In the genomic region with DNA sequence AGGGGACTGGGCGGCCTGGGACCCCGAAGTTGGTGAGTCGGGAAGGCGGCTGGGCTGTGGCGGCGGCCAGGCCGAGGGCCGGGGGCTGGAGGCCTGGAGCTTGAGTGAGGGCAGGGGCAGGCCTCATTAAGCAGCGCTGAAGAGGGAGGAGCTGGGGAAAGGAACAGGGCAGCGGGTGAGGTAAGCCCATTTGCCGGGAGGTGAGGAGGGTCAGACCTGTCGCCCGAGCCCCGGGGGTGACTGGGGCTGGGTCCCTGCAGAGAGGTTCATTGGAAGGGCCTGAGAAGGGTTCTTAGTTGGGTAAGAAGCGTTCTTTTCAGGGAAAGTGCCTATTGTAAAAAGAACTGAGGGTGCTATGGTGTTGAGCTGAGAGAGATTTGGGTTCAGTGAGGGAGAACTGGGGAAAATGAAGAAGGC, we compare ENCODE assay signal across 1 cellular context.
A peak's percentile ranks its signal among the peaks of the same experiment; 100 is the strongest.
TF ChIP-seq lines count a peak whose summit lies in the region.

No MANE protein-coding gene starts in this region.

TF ChIP-seq in HEK293, 187 proteins besides CTCF, POLR2A, EP300 and RAD21 (continued from another document and continues in another):
- TF ChIP-seq ZNF280D (tag by site-specific recombination; IDR thresholded peaks at IDR 0.05) (no peak), ZNF266 (tag by site-specific recombination; IDR thresholded peaks at IDR 0.05; ENCODE audit: low read depth) (no peak), TCF7L2 (IDR thresholded peaks at IDR 0.05; ENCODE audit: borderline replicate concordance, low read depth, low read length) (no peak), ZSCAN30 (tag by site-specific recombination; IDR thresholded peaks at IDR 0.05) (no peak), HOXA7 (CRISPR knock-in tag; IDR thresholded peaks at IDR 0.05; ENCODE audit: borderline replicate concordance) (no peak), ZNF585B (tag by site-specific recombination; IDR thresholded peaks at IDR 0.05) (no peak), ZNF624 (tag by site-specific recombination; IDR thresholded peaks at IDR 0.05) (no peak), ZNF423 (tag by site-specific recombination; IDR thresholded peaks at IDR 0.05) (no peak), ZNF843 (tag by site-specific recombination; IDR thresholded peaks at IDR 0.05) (no peak; the same call in none of the 2 replicates), ZNF169 (tag by site-specific recombination; IDR thresholded peaks at IDR 0.05) (no peak), ELK4 (IDR thresholded peaks at IDR 0.05; ENCODE audit: borderline replicate concordance, low read depth, low read length) (no peak), HOXD13 (CRISPR knock-in tag; IDR thresholded peaks at IDR 0.05; ENCODE audit: borderline replicate concordance) (no peak), ZNF146 (tag by site-specific recombination; IDR thresholded peaks at IDR 0.05) (no peak), ZFP69B (tag by site-specific recombination; IDR thresholded peaks at IDR 0.05) (0 out of 2 replicates have a peak, but pooled peaks have one; percentile 6), MZF1 (tag by site-specific recombination; IDR thresholded peaks at IDR 0.05; ENCODE audit: borderline replicate concordance) (no peak), KLF9 (tag by site-specific recombination; IDR thresholded peaks at IDR 0.05; ENCODE audit: low read depth) (no peak; the same call in 1 of the 2 replicates), BCL11B (tag by site-specific recombination; IDR thresholded peaks at IDR 0.05; ENCODE audit: low read depth) (peak; percentile 41; the same call in 1 of the 2 replicates), ZNF2 (tag by site-specific recombination; IDR thresholded peaks at IDR 0.05) (peak; percentile 22; the same call in 1 of the 2 replicates), ZNF391 (tag by site-specific recombination; IDR thresholded peaks at IDR 0.05; ENCODE audit: borderline replicate concordance, low read depth) (no peak), ZNF37A (tag by site-specific recombination; IDR thresholded peaks at IDR 0.05) (no peak), ZSCAN23 (tag by site-specific recombination; IDR thresholded peaks at IDR 0.05) (no peak), ZNF211 (tag by site-specific recombination; IDR thresholded peaks at IDR 0.05; ENCODE audit: low read depth) (no peak), ZNF580 (tag by site-specific recombination; IDR thresholded peaks at IDR 0.05) (no peak), ZNF174 (tag by site-specific recombination; IDR thresholded peaks at IDR 0.05) (no peak), ZBTB1 (tag by site-specific recombination; IDR thresholded peaks at IDR 0.05) (no peak), ZNF138 (tag by site-specific recombination; IDR thresholded peaks at IDR 0.05; ENCODE audit: borderline replicate concordance) (no peak), TRIM28 (IDR thresholded peaks at IDR 0.05; ENCODE audit: borderline replicate concordance, low read length) (no peak), ZNF514 (tag by site-specific recombination; IDR thresholded peaks at IDR 0.05) (no peak), ZNF394 (tag by site-specific recombination; IDR thresholded peaks at IDR 0.05; ENCODE audit: borderline replicate concordance) (peak; percentile 93), ZBTB21 (tag by site-specific recombination; IDR thresholded peaks at IDR 0.05) (no peak), ZNF184 (tag by site-specific recombination; IDR thresholded peaks at IDR 0.05) (no peak), ZNF239 (tag by site-specific recombination; IDR thresholded peaks at IDR 0.05) (no peak), GLIS2 (tag by site-specific recombination; IDR thresholded peaks at IDR 0.05) (no peak), ZNF785 (tag by site-specific recombination; IDR thresholded peaks at IDR 0.05) (0 out of 2 replicates have a peak, but pooled peaks have one; percentile 23), GFI1B (tag by site-specific recombination; IDR thresholded peaks at IDR 0.05) (no peak), ZNF596 (tag by site-specific recombination; IDR thresholded peaks at IDR 0.05) (no peak), ZNF521 (tag by site-specific recombination; IDR thresholded peaks at IDR 0.05) (no peak), ZNF76 (tag by site-specific recombination; IDR thresholded peaks at IDR 0.05; ENCODE audit: borderline replicate concordance, low read depth) (peak; percentile 55; the same call in 1 of the 2 replicates), ZNF830 (tag by site-specific recombination; IDR thresholded peaks at IDR 0.05; ENCODE audit: low read depth) (no peak), ZNF354C (tag by site-specific recombination; IDR thresholded peaks at IDR 0.05; ENCODE audit: borderline replicate concordance, low read depth) (no peak), ZNF544 (tag by site-specific recombination; IDR thresholded peaks at IDR 0.05) (no peak), ZNF629 (tag by site-specific recombination; IDR thresholded peaks at IDR 0.05) (no peak), ZNF792 (tag by site-specific recombination; IDR thresholded peaks at IDR 0.05) (no peak), IKZF3 (tag by site-specific recombination; IDR thresholded peaks at IDR 0.05) (no peak), ZXDB (tag by site-specific recombination; IDR thresholded peaks at IDR 0.05) (peak; percentile 29), ZNF623 (tag by site-specific recombination; IDR thresholded peaks at IDR 0.05) (no peak), ZEB2 (tag by site-specific recombination; IDR thresholded peaks at IDR 0.05) (peak; percentile 7; the same call in 1 of the 2 replicates), OSR2 (tag by site-specific recombination; IDR thresholded peaks at IDR 0.05) (no peak), PATZ1 (tag by site-specific recombination; IDR thresholded peaks at IDR 0.05) (peak; percentile 69; the same call in 1 of the 2 replicates), ZNF274 (IDR thresholded peaks at IDR 0.05; ENCODE audit: low read length) (no peak), ZNF274 (tag by site-specific recombination; IDR thresholded peaks at IDR 0.05; ENCODE audit: borderline replicate concordance) (no peak)
- TF ChIP-seq, protein P1, sequence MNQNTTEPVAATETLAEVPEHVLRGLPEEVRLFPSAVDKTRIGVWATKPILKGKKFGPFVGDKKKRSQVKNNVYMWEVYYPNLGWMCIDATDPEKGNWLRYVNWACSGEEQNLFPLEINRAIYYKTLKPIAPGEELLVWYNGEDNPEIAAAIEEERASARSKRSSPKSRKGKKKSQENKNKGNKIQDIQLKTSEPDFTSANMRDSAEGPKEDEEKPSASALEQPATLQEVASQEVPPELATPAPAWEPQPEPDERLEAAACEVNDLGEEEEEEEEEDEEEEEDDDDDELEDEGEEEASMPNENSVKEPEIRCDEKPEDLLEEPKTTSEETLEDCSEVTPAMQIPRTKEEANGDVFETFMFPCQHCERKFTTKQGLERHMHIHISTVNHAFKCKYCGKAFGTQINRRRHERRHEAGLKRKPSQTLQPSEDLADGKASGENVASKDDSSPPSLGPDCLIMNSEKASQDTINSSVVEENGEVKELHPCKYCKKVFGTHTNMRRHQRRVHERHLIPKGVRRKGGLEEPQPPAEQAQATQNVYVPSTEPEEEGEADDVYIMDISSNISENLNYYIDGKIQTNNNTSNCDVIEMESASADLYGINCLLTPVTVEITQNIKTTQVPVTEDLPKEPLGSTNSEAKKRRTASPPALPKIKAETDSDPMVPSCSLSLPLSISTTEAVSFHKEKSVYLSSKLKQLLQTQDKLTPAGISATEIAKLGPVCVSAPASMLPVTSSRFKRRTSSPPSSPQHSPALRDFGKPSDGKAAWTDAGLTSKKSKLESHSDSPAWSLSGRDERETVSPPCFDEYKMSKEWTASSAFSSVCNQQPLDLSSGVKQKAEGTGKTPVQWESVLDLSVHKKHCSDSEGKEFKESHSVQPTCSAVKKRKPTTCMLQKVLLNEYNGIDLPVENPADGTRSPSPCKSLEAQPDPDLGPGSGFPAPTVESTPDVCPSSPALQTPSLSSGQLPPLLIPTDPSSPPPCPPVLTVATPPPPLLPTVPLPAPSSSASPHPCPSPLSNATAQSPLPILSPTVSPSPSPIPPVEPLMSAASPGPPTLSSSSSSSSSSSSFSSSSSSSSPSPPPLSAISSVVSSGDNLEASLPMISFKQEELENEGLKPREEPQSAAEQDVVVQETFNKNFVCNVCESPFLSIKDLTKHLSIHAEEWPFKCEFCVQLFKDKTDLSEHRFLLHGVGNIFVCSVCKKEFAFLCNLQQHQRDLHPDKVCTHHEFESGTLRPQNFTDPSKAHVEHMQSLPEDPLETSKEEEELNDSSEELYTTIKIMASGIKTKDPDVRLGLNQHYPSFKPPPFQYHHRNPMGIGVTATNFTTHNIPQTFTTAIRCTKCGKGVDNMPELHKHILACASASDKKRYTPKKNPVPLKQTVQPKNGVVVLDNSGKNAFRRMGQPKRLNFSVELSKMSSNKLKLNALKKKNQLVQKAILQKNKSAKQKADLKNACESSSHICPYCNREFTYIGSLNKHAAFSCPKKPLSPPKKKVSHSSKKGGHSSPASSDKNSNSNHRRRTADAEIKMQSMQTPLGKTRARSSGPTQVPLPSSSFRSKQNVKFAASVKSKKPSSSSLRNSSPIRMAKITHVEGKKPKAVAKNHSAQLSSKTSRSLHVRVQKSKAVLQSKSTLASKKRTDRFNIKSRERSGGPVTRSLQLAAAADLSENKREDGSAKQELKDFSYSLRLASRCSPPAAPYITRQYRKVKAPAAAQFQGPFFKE (tag by site-specific recombination; IDR thresholded peaks at IDR 0.05; ENCODE audit: borderline replicate concordance) = no peak
- TF ChIP-seq, protein P2, sequence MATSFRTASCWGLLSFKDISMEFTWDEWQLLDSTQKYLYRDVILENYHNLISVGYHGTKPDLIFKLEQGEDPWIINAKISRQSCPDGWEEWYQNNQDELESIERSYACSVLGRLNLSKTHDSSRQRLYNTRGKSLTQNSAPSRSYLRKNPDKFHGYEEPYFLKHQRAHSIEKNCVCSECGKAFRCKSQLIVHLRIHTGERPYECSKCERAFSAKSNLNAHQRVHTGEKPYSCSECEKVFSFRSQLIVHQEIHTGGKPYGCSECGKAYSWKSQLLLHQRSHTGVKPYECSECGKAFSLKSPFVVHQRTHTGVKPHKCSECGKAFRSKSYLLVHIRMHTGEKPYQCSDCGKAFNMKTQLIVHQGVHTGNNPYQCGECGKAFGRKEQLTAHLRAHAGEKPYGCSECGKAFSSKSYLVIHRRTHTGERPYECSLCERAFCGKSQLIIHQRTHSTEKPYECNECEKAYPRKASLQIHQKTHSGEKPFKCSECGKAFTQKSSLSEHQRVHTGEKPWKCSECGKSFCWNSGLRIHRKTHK (tag by site-specific recombination; IDR thresholded peaks at IDR 0.05) = no peak
- TF ChIP-seq, protein P3, sequence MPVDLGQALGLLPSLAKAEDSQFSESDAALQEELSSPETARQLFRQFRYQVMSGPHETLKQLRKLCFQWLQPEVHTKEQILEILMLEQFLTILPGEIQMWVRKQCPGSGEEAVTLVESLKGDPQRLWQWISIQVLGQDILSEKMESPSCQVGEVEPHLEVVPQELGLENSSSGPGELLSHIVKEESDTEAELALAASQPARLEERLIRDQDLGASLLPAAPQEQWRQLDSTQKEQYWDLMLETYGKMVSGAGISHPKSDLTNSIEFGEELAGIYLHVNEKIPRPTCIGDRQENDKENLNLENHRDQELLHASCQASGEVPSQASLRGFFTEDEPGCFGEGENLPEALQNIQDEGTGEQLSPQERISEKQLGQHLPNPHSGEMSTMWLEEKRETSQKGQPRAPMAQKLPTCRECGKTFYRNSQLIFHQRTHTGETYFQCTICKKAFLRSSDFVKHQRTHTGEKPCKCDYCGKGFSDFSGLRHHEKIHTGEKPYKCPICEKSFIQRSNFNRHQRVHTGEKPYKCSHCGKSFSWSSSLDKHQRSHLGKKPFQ (tag by site-specific recombination; IDR thresholded peaks at IDR 0.05) = no peak
